In genomic region chr3:179071161-179071568, GRCh38 we compare ENCODE assay signal across 7 cellular contexts. TPM values are rescaled to one million over a fixed set of nuclear protein-coding genes. Genes with fewer than 3 reads are reported as not detected.
DNase-seq lines count a peak whose midpoint lies in the region; ATAC-seq and TF ChIP-seq lines count a peak whose summit lies in the region.

No MANE protein-coding gene starts in this region.

- H3K9me3 ChIP-seq in esophagus (ENCODE audit: control insufficient read depth in 2 of 2, insufficient read depth in 1 of 2, low read depth in 1 of 2, low read length in 1 of 2) (no peaks in the 10 kb centered on the region), neuron (ENCODE audit: low read length) (no peaks in the 10 kb centered on the region), thoracic aorta (no peaks in the 10 kb centered on the region)

- H3K4me3 ChIP-seq in esophagus (ENCODE audit: low read depth in 1 of 2, low read length in 2 of 2) (peak overlapping the region; percentile 68 to 95), neuron (ENCODE audit: low read length) (peak overlapping the region; percentile 69), thoracic aorta (peak overlapping the region; percentile 93)

- no peaks in the 10 kb centered on the region for H3K4me1 ChIP-seq in esophagus (ENCODE audit: control insufficient read depth in 2 of 2, insufficient read depth in 2 of 2, low read length in 1 of 2)
- H3K4me1 ChIP-seq in neuron (ENCODE audit: insufficient read depth, low read length): peaks cover 9% of the 10 kb centered on the region
- peaks cover 10 to 13% of the 10 kb centered on the region in 2 donors for H3K4me1 ChIP-seq in thoracic aorta (ENCODE audit: control insufficient read depth in 1 of 2, low read depth in 2 of 2)

- ATAC-seq in GM18861 (IDR thresholded peaks at IDR 0.05; ENCODE audit: unreplicated experiment) (peak; percentile 30), HG02642 (IDR thresholded peaks at IDR 0.05; ENCODE audit: poor library complexity, unreplicated experiment) (peak; percentile 56), thoracic aorta (ENCODE audit: insufficient number of reproducible peaks, low FRiP score, low read depth) (no peak)

- H3K27ac ChIP-seq in esophagus (ENCODE audit: low read depth in 2 of 2, low read length in 1 of 2) (peak overlapping the region; percentile 81 to 93), thoracic aorta (peak overlapping the region; percentile 82 to 85)

- no peaks in the 10 kb centered on the region for H3K27me3 ChIP-seq in esophagus (ENCODE audit: control insufficient read depth in 1 of 2, insufficient read depth in 2 of 2, low read length in 2 of 2)
- no peaks in the 10 kb centered on the region for H3K27me3 ChIP-seq in neuron (ENCODE audit: insufficient read depth, low read length)
- H3K27me3 ChIP-seq in thoracic aorta (replicated peaks; ENCODE audit: insufficient read depth): no peaks in the 10 kb centered on the region

- DNase-seq in NCI-H1694 treated with DMSO at 0.1 percent for 48 hours (lab: John Stamatoyannopoulos, UW): peak; percentile 48
- DNase-seq in activated T-cell treated with anti-CD3 and anti-CD28 coated beads for 24 hours (ENCODE audit: low read depth): peak; percentile 28
- no peak for DNase-seq in thoracic aorta (ENCODE audit: low spot score)

- no peak for TF ChIP-seq CTCF in thoracic aorta (IDR thresholded peaks at IDR 0.05)

- H2AFZ ChIP-seq in neuron (ENCODE audit: low read depth, low read length): peak overlapping the region; percentile 80

- H3K36me3 ChIP-seq in esophagus (ENCODE audit: control insufficient read depth in 2 of 2, insufficient read depth in 2 of 2, low read length in 1 of 2) (peaks cover 2 to 3% of the 10 kb centered on the region in 2 donors), neuron (ENCODE audit: insufficient read depth, low read length) (peaks cover 12% of the 10 kb centered on the region), thoracic aorta (no peaks in the 10 kb centered on the region)

- 2% methylated on average over 21 of the region's 21 CpGs for WGBS in esophagus, 2 donors

RNA-seq across cellular contexts. Expression of gene ZMAT3, which starts 0.4 kb away (rescaled TPM):
- 1 to 10 TPM; 1.1 to 1.7 TPM for polyA plus RNA-seq in esophagus
- total RNA-seq in thoracic aorta: 10 to 100 TPM; 31.0 to 37.9 TPM
